1 cellular context compared by ENCODE assay signal in genomic region chr12:130870442-130871285, GRCh38.
TF ChIP-seq lines count a peak whose summit lies in the region.

No MANE protein-coding gene starts in this region.

TF ChIP-seq in HepG2, 621 proteins besides CTCF, POLR2A, EP300 and RAD21 (continued from another document):
- TF ChIP-seq ZBTB10 (CRISPR knock-in tag; IDR thresholded peaks at IDR 0.05; ENCODE audit: borderline replicate concordance), result peak; percentile 81; the same call in 1 of the 2 replicates
- peak; percentile 79; the same call in 1 of the 2 replicates for TF ChIP-seq HOXA3 (CRISPR knock-in tag; IDR thresholded peaks at IDR 0.05)
- TF ChIP-seq ZNF782 (CRISPR knock-in tag; IDR thresholded peaks at IDR 0.05; ENCODE audit: borderline replicate concordance), result no peak
- TF ChIP-seq RARG (CRISPR knock-in tag; IDR thresholded peaks at IDR 0.05; ENCODE audit: low read depth), result no peak
- TF ChIP-seq ELF3 (CRISPR knock-in tag; IDR thresholded peaks at IDR 0.05), result peak; percentile 70
- peak; percentile 90 for TF ChIP-seq CEBPB (IDR thresholded peaks at IDR 0.05; ENCODE audit: borderline replicate concordance, low read depth, low read length)
- TF ChIP-seq ZNF605 (CRISPR knock-in tag; IDR thresholded peaks at IDR 0.05), result no peak
- TF ChIP-seq MTERF4 (CRISPR knock-in tag; IDR thresholded peaks at IDR 0.05), result no peak
- TF ChIP-seq ZNF20 (CRISPR knock-in tag; IDR thresholded peaks at IDR 0.05), result no peak
- TF ChIP-seq CC2D1A (CRISPR knock-in tag; IDR thresholded peaks at IDR 0.05), result no peak
- TF ChIP-seq ZBTB3 (CRISPR knock-in tag; IDR thresholded peaks at IDR 0.05; ENCODE audit: borderline replicate concordance, low read depth), result no peak
- no peak for TF ChIP-seq ZNF33B (CRISPR knock-in tag; IDR thresholded peaks at IDR 0.05)
- TF ChIP-seq ATF5 (CRISPR knock-in tag; IDR thresholded peaks at IDR 0.05; ENCODE audit: low read depth), result no peak
- 0 out of 2 replicates have a peak, but pooled peaks have one; percentile 44 for TF ChIP-seq KDM3A (CRISPR knock-in tag; IDR thresholded peaks at IDR 0.05; ENCODE audit: low read depth)
- TF ChIP-seq REPIN1 (CRISPR knock-in tag; IDR thresholded peaks at IDR 0.05; ENCODE audit: borderline replicate concordance, low read depth), result 0 out of 2 replicates have a peak, but pooled peaks have one; percentile 41
- TF ChIP-seq LRRFIP1 (CRISPR knock-in tag; conservative IDR thresholded peaks at IDR 0.05), result no peak
- TF ChIP-seq ZNF644 (CRISPR knock-in tag; IDR thresholded peaks at IDR 0.05; ENCODE audit: low read depth), result peak; percentile 71
- TF ChIP-seq SOX13 (IDR thresholded peaks at IDR 0.05), result no peak
- peak in 1 of 2 experiments; percentile 47; a peak in 1 of 4 replicates for TF ChIP-seq SOX13 (CRISPR knock-in tag; conservative IDR thresholded peaks at IDR 0.05 in 1 of 2, IDR thresholded peaks at IDR 0.05 in 1 of 2)
- peak in 1 of 2 experiments; percentile 65; a peak in 1 of 4 replicates for TF ChIP-seq KLF16 (CRISPR knock-in tag; IDR thresholded peaks at IDR 0.05)
- TF ChIP-seq MTA1 (CRISPR knock-in tag; IDR thresholded peaks at IDR 0.05; ENCODE audit: borderline replicate concordance), result no peak
- 0 out of 2 replicates have a peak, but pooled peaks have one; percentile 71 for TF ChIP-seq ZMYM3 (CRISPR knock-in tag; IDR thresholded peaks at IDR 0.05)
- TF ChIP-seq SAFB2 (CRISPR knock-in tag; IDR thresholded peaks at IDR 0.05; ENCODE audit: borderline replicate concordance, low read depth), result 0 out of 2 replicates have a peak, but pooled peaks have one; percentile 31
- TF ChIP-seq RBFOX2 (IDR thresholded peaks at IDR 0.05; ENCODE audit: low read depth, low read length), result no peak
- no peak for TF ChIP-seq REXO4 (CRISPR knock-in tag; IDR thresholded peaks at IDR 0.05; ENCODE audit: borderline replicate concordance)
- TF ChIP-seq RNF2 (conservative IDR thresholded peaks at IDR 0.05; ENCODE audit: low read depth), result no peak
- TF ChIP-seq ERF (CRISPR knock-in tag; IDR thresholded peaks at IDR 0.05), result 0 out of 2 replicates have a peak, but pooled peaks have one; percentile 23
- no peak for TF ChIP-seq REL (CRISPR knock-in tag; conservative IDR thresholded peaks at IDR 0.05)
- TF ChIP-seq ZNF350 (CRISPR knock-in tag; IDR thresholded peaks at IDR 0.05; ENCODE audit: borderline replicate concordance, low read depth), result peak; percentile 35; the same call in 1 of the 2 replicates
- TF ChIP-seq PHF21A (CRISPR knock-in tag; IDR thresholded peaks at IDR 0.05), result peak; percentile 41; the same call in 1 of the 2 replicates
- TF ChIP-seq ZNF576 (CRISPR knock-in tag; IDR thresholded peaks at IDR 0.05), result no peak
- TF ChIP-seq SALL1 (CRISPR knock-in tag; IDR thresholded peaks at IDR 0.05), result peak; percentile 33; the same call in 1 of the 2 replicates
- peak in 1 of 2 experiments; percentile 97; a peak in 2 of 4 replicates for TF ChIP-seq ATF4 (CRISPR knock-in tag; IDR thresholded peaks at IDR 0.05)
- TF ChIP-seq ZNF18 (CRISPR knock-in tag; IDR thresholded peaks at IDR 0.05; ENCODE audit: insufficient replicate concordance), result no peak
- TF ChIP-seq ZNF672 (CRISPR knock-in tag; IDR thresholded peaks at IDR 0.05), result no peak
- no peak for TF ChIP-seq HNRNPL (IDR thresholded peaks at IDR 0.05; ENCODE audit: low read depth, low read length)
- TF ChIP-seq ZZZ3 (CRISPR knock-in tag; IDR thresholded peaks at IDR 0.05; ENCODE audit: borderline replicate concordance), result no peak
- TF ChIP-seq NR2F6 (IDR thresholded peaks at IDR 0.05), result no peak; the same call in 1 of the 2 replicates
- peak; percentile 27; the same call in 1 of the 2 replicates for TF ChIP-seq NR2F6 (CRISPR knock-in tag; IDR thresholded peaks at IDR 0.05)
